Comparison of ENCODE assay signal across 11 cellular contexts in the genomic region with DNA sequence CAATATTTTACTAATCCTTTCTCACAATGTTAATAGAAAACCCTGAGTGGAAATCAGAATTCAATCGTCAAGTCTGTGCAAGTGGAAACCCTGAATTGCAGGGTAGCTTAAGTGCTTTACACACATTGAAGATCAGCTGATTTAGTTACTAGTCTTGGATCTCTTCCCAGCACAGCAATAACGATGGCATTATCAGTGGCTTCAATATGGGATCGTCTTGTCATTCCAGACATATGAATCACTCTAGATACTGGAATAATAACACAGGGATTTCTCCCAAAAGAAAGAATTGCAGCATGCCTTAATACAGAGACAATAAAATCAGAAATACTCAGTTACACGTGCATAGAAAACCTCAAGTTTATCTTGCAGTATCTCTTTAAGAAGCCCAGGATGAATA. TPM values are rescaled to one million over a fixed set of nuclear protein-coding genes. Genes with fewer than 3 reads are reported as not detected.
DNase-seq lines count a peak whose midpoint lies in the region; ATAC-seq and TF ChIP-seq lines count a peak whose summit lies in the region.
"Had no signal": no experiment of that assay in that cellular context is flagged by ENCODE, and none has a peak within 500 bp of the region (broad histone marks: within the 10 kb centered on the region; RNA-seq: fewer than 3 reads in every experiment).

No MANE protein-coding gene starts in this region.

- no peak overlapping the region for H3K27ac Mint-ChIP-seq in natural killer cell
- no peak overlapping the region for H3K27ac Mint-ChIP-seq in activated CD4-positive, alpha-beta memory T cell treated with anti-CD3 and anti-CD28 coated beads, Interleukin-2, amount 10 ng/mL, durations not matched to agents 7 days and 5 days

- intact Hi-C loops in natural killer cell (cut with micrococcal nuclease), result no loop called here

- POLR2A ChIA-PET in activated CD4-positive, alpha-beta memory T cell treated with anti-CD3 and anti-CD28 coated beads, Interleukin-2, amount 10 ng/mL, durations not matched to agents 7 days and 5 days (lab: Charles Lee), result no interaction called here

- TF ChIP-seq CTCF in cardiac fibroblast (IDR thresholded peaks at IDR 0.05; ENCODE audit: low read depth, low read length) (no peak), omental fat pad (IDR thresholded peaks at IDR 0.05) (no peak), natural killer cell (IDR thresholded peaks at IDR 0.05) (no peak)

- no peaks in the 10 kb centered on the region for H3K4me1 Mint-ChIP-seq in natural killer cell
- peaks cover 3% of the 10 kb centered on the region for H3K4me1 Mint-ChIP-seq in activated CD4-positive, alpha-beta memory T cell treated with anti-CD3 and anti-CD28 coated beads, Interleukin-2, amount 10 ng/mL, durations not matched to agents 7 days and 5 days

- H3K27me3 Mint-ChIP-seq in natural killer cell (ENCODE audit: low read depth in 2 of 2), result peaks cover 5 to 16% of the 10 kb centered on the region in 2 donors
- H3K27me3 Mint-ChIP-seq in activated CD4-positive, alpha-beta memory T cell treated with anti-CD3 and anti-CD28 coated beads, Interleukin-2, amount 10 ng/mL, durations not matched to agents 7 days and 5 days, result peaks cover 32% of the 10 kb centered on the region

- H3K9me3 Mint-ChIP-seq in natural killer cell, result no peaks in the 10 kb centered on the region
- no peaks in the 10 kb centered on the region for H3K9me3 Mint-ChIP-seq in activated CD4-positive, alpha-beta memory T cell treated with anti-CD3 and anti-CD28 coated beads, Interleukin-2, amount 10 ng/mL, durations not matched to agents 7 days and 5 days

- peak; percentile 71 for DNase-seq in Daoy (ENCODE audit: low read depth)
- DNase-seq in NCI-H2029 treated with DMSO at 0.1 percent for 48 hours (lab: John Stamatoyannopoulos, UW), result peak; percentile 47
- peak; percentile 68 to 91 for DNase-seq in cardiac fibroblast (ENCODE audit: low read depth in 2 of 2)
- no peak for DNase-seq in omental fat pad (ENCODE audit: low spot score)
- DNase-seq in natural killer cell, result no peak
- DNase-seq in GM19240 (ENCODE audit: insufficient read length, low spot score), result no peak
- no peak for DNase-seq in activated CD4-positive, alpha-beta memory T cell treated with anti-CD3 and anti-CD28 coated beads, Interleukin-2, amount 10 ng/mL, durations not matched to agents 7 days and 5 days
- DNase-seq: esophagus squamous epithelium had no signal

- ATAC-seq in omental fat pad (ENCODE audit: low FRiP score) (peak; percentile 67), natural killer cell (no peak), GM18858 (IDR thresholded peaks at IDR 0.05; ENCODE audit: unreplicated experiment) (no peak)

- no peaks in the 10 kb centered on the region for H3K36me3 Mint-ChIP-seq in natural killer cell
- H3K36me3 Mint-ChIP-seq in activated CD4-positive, alpha-beta memory T cell treated with anti-CD3 and anti-CD28 coated beads, Interleukin-2, amount 10 ng/mL, durations not matched to agents 7 days and 5 days (ENCODE audit: low read depth), result no peaks in the 10 kb centered on the region

- CTCF ChIA-PET in activated CD4-positive, alpha-beta memory T cell treated with anti-CD3 and anti-CD28 coated beads, Interleukin-2, amount 10 ng/mL, durations not matched to agents 7 days and 5 days (lab: Charles Lee), result no interaction called here

- H3K4me3 ChIP-seq in cardiac fibroblast (replicated peaks in 1 of 2; ENCODE audit: low read depth in 2 of 2, low read length in 2 of 2), result no peak overlapping the region
- H3K4me3 ChIP-seq: esophagus squamous epithelium, prostate gland had no signal

- H3K4me3 Mint-ChIP-seq in natural killer cell, result no peak overlapping the region
- no peak overlapping the region for H3K4me3 Mint-ChIP-seq in activated CD4-positive, alpha-beta memory T cell treated with anti-CD3 and anti-CD28 coated beads, Interleukin-2, amount 10 ng/mL, durations not matched to agents 7 days and 5 days

RNA-seq across cellular contexts. Expression of gene METTL21C, which starts 12.6 kb away (rescaled TPM):
- total RNA-seq in Daoy (2014; rRNA removed; shearing (Covaris generic)), result not detected in 2 replicates
- total RNA-seq in omental fat pad (not detected), natural killer cell (not detected)
- not detected for total RNA-seq in activated CD4-positive, alpha-beta memory T cell treated with anti-CD3 and anti-CD28 coated beads, Interleukin-2, amount 10 ng/mL, durations not matched to agents 7 days and 5 days
- total RNA-seq: esophagus squamous epithelium, prostate gland, temporal lobe had no signal

Comparison
In these comparisons a context has a peak if more than half of its experiments do, and no peak if none do; other contexts are left out.
1. DNase-seq: peak in Daoy (single experiment), NCI-H2029 treated with DMSO at 0.1 percent for 48 hours (single experiment) and cardiac fibroblast (2 of 2); none in omental fat pad (single experiment), natural killer cell (single experiment), GM19240 (single experiment) and activated CD4-positive, alpha-beta memory T cell treated with anti-CD3 and anti-CD28 coated beads, Interleukin-2, amount 10 ng/mL, durations not matched to agents 7 days and 5 days (single experiment).